31 cellular contexts compared by ENCODE assay signal in the genomic region with DNA sequence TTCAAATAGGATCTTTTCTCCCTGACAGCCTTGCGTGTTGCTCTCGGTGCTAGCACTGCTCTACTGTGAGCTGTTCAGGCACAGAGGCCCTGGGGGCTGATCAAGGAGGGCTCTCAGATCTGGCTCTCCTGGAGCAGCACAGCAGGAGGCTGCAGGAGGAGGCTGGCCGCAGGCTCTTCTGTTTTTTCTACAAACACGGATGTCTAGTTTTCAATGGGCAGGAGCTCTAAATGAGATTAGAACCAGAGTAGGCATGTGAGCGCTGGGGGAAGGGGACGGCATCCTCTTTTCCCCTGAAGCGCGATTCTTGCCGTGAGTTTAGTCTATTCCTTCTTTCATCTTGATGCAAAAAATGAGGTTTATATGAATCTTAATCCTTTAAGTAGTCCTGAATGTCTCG.
"Had no signal": no experiment of that assay in that cellular context is flagged by ENCODE, and none has a peak within 500 bp of the region (broad histone marks: within the 10 kb centered on the region; RNA-seq: fewer than 3 reads in every experiment).

No MANE protein-coding gene starts in this region.

- H3K27ac Mint-ChIP-seq: activated CD4-positive, alpha-beta memory T cell treated with anti-CD3 and anti-CD28 coated beads, Interleukin-2, amount 10 ng/mL, durations not matched to agents 7 days and 5 days; activated CD4-positive, alpha-beta T cell treated with anti-CD3 and anti-CD28 coated beads, Interleukin-2, amount 10 ng/mL, durations not matched to agents 7 days and 5 days; activated CD8-positive, alpha-beta memory T cell treated with anti-CD3 and anti-CD28 coated beads, Interleukin-2, amount 10 ng/mL, durations not matched to agents 7 days and 5 days; activated naive CD4-positive, alpha-beta T cell treated with anti-CD3 and anti-CD28 coated beads, Interleukin-2, amount 10 ng/mL, durations not matched to agents 7 days and 5 days; activated naive CD4-positive, alpha-beta T cell treated with anti-CD3 and anti-CD28 coated beads, Interleukin-2, amount 50 U/mL, for 72 hours; activated naive CD8-positive, alpha-beta T cell treated with anti-CD3 and anti-CD28 coated beads, Interleukin-2, amount 10 ng/mL, durations not matched to agents 7 days and 5 days; activated T-helper 1 cell treated with anti-CD3 and anti-CD28 coated beads, Interleukin-12 subunit alpha, Interleukin-12 subunit beta, Interleukin-2, Interleukin-4 antibody, amounts not matched to agents 30 ng/mL and 10 ng/mL and 1 ng/mL, durations not matched to agents 14 hours and 24 hours and 36 hours; brain; dendritic cell treated with granulocyte-macrophage colony-stimulating factor and Interleukin-4, amounts not matched to agents 40 ng/mL and 50 ng/mL, for 4 days; endodermal cell had no signal

- H3K4me3 ChIP-seq: ascending aorta, breast epithelium, cardiac muscle cell, coronary artery, dorsolateral prefrontal cortex, gastrocnemius medialis, heart right ventricle had no signal

- H3K9me3 Mint-ChIP-seq: activated CD4-positive, alpha-beta memory T cell treated with anti-CD3 and anti-CD28 coated beads, Interleukin-2, amount 10 ng/mL, durations not matched to agents 7 days and 5 days; activated CD4-positive, alpha-beta T cell treated with anti-CD3 and anti-CD28 coated beads, Interleukin-2, amount 10 ng/mL, durations not matched to agents 7 days and 5 days; activated naive CD4-positive, alpha-beta T cell treated with anti-CD3 and anti-CD28 coated beads, Interleukin-2, amount 10 ng/mL, durations not matched to agents 7 days and 5 days; activated naive CD4-positive, alpha-beta T cell treated with anti-CD3 and anti-CD28 coated beads, Interleukin-2, amount 50 U/mL, for 72 hours; activated naive CD8-positive, alpha-beta T cell treated with anti-CD3 and anti-CD28 coated beads, Interleukin-2, amount 10 ng/mL, durations not matched to agents 7 days and 5 days; activated T-helper 1 cell treated with anti-CD3 and anti-CD28 coated beads, Interleukin-12 subunit alpha, Interleukin-12 subunit beta, Interleukin-2, Interleukin-4 antibody, amounts not matched to agents 30 ng/mL and 10 ng/mL and 1 ng/mL, durations not matched to agents 14 hours and 24 hours and 36 hours; central memory CD8-positive, alpha-beta T cell; dendritic cell treated with granulocyte-macrophage colony-stimulating factor and Interleukin-4, amounts not matched to agents 40 ng/mL and 50 ng/mL, for 4 days; endodermal cell had no signal

- H3K4me1 Mint-ChIP-seq: activated CD4-positive, alpha-beta memory T cell treated with anti-CD3 and anti-CD28 coated beads, Interleukin-2, amount 10 ng/mL, durations not matched to agents 7 days and 5 days; activated CD4-positive, alpha-beta T cell treated with anti-CD3 and anti-CD28 coated beads, Interleukin-2, amount 10 ng/mL, durations not matched to agents 7 days and 5 days; activated CD8-positive, alpha-beta memory T cell treated with anti-CD3 and anti-CD28 coated beads, Interleukin-2, amount 10 ng/mL, durations not matched to agents 7 days and 5 days; activated naive CD4-positive, alpha-beta T cell treated with anti-CD3 and anti-CD28 coated beads, Interleukin-2, amount 10 ng/mL, durations not matched to agents 7 days and 5 days; activated naive CD8-positive, alpha-beta T cell treated with anti-CD3 and anti-CD28 coated beads, Interleukin-2, amount 10 ng/mL, durations not matched to agents 7 days and 5 days; central memory CD8-positive, alpha-beta T cell had no signal

- H3K27me3 Mint-ChIP-seq: activated CD4-positive, alpha-beta memory T cell treated with anti-CD3 and anti-CD28 coated beads, Interleukin-2, amount 10 ng/mL, durations not matched to agents 7 days and 5 days had no signal

- H3K27ac ChIP-seq: ascending aorta, breast epithelium, cardiac muscle cell, coronary artery, dorsolateral prefrontal cortex, gastrocnemius medialis, heart right ventricle had no signal

- H3K4me1 ChIP-seq: ascending aorta, breast epithelium, gastrocnemius medialis had no signal

- H3K36me3 ChIP-seq: ascending aorta, breast epithelium, cardiac muscle cell, gastrocnemius medialis, heart right ventricle had no signal

- ATAC-seq: activated CD8-positive, alpha-beta memory T cell treated with anti-CD3 and anti-CD28 coated beads, Interleukin-2, amount 10 ng/mL, durations not matched to agents 7 days and 5 days; activated naive CD4-positive, alpha-beta T cell treated with anti-CD3 and anti-CD28 coated beads, Interleukin-2, amount 50 U/mL, for 72 hours; esophagus mucosa; gastrocnemius medialis; heart right ventricle had no signal

- H3K4me3 Mint-ChIP-seq: activated CD4-positive, alpha-beta memory T cell treated with anti-CD3 and anti-CD28 coated beads, Interleukin-2, amount 10 ng/mL, durations not matched to agents 7 days and 5 days; activated CD4-positive, alpha-beta T cell treated with anti-CD3 and anti-CD28 coated beads, Interleukin-2, amount 10 ng/mL, durations not matched to agents 7 days and 5 days; activated CD8-positive, alpha-beta memory T cell treated with anti-CD3 and anti-CD28 coated beads, Interleukin-2, amount 10 ng/mL, durations not matched to agents 7 days and 5 days; activated naive CD4-positive, alpha-beta T cell treated with anti-CD3 and anti-CD28 coated beads, Interleukin-2, amount 10 ng/mL, durations not matched to agents 7 days and 5 days; activated naive CD8-positive, alpha-beta T cell treated with anti-CD3 and anti-CD28 coated beads, Interleukin-2, amount 10 ng/mL, durations not matched to agents 7 days and 5 days; activated T-helper 1 cell treated with anti-CD3 and anti-CD28 coated beads, Interleukin-12 subunit alpha, Interleukin-12 subunit beta, Interleukin-2, Interleukin-4 antibody, amounts not matched to agents 30 ng/mL and 10 ng/mL and 1 ng/mL, durations not matched to agents 14 hours and 24 hours and 36 hours; brain; central memory CD8-positive, alpha-beta T cell; dendritic cell treated with granulocyte-macrophage colony-stimulating factor and Interleukin-4, amounts not matched to agents 40 ng/mL and 50 ng/mL, for 4 days; endodermal cell had no signal

- DNase-seq: activated CD4-positive, alpha-beta memory T cell treated with anti-CD3 and anti-CD28 coated beads, Interleukin-2, amount 10 ng/mL, durations not matched to agents 7 days and 5 days; activated CD4-positive, alpha-beta T cell treated with anti-CD3 and anti-CD28 coated beads for 4 hours; activated CD4-positive, alpha-beta T cell treated with anti-CD3 and anti-CD28 coated beads, Interleukin-2, amount 10 ng/mL, durations not matched to agents 7 days and 5 days; activated CD4-positive, alpha-beta T cell treated with anti-CD3 and anti-CD28 coated beads, Interleukin-2, amount 50 U/mL, for 4 hours; activated CD4-positive, CD25-positive, alpha-beta regulatory T cell; activated CD4-positive, CD25-positive, alpha-beta regulatory T cell treated with anti-CD3 and anti-CD28 coated beads, Interleukin-2, amount 50 U/mL, for 72 hours; activated CD8-positive, alpha-beta memory T cell treated with anti-CD3 and anti-CD28 coated beads, Interleukin-2, amount 10 ng/mL, durations not matched to agents 7 days and 5 days; activated CD8-positive, alpha-beta memory T cell treated with anti-CD3 and anti-CD28 coated beads, Interleukin-2, amount 50 U/mL, for 4 hours; activated gamma-delta T cell; activated naive CD4-positive, alpha-beta T cell; activated naive CD4-positive, alpha-beta T cell treated with anti-CD3 and anti-CD28 coated beads, Interleukin-2, amount 10 ng/mL, durations not matched to agents 7 days and 5 days; activated naive CD8-positive, alpha-beta T cell treated with anti-CD3 and anti-CD28 coated beads, Interleukin-2, amount 10 ng/mL, durations not matched to agents 7 days and 5 days; activated T-cell treated with anti-CD3 and anti-CD28 coated beads, Interleukin-2, amount 50 U/mL, for 1 hour; activated T-cell treated with anti-CD3 and anti-CD28 coated beads, Interleukin-2, amount 50 U/mL, for 48 hours; dorsolateral prefrontal cortex; effector memory CD4-positive, alpha-beta T cell; endodermal cell; foreskin fibroblast; gastrocnemius medialis; heart right ventricle; T-helper 2 cell had no signal

- H3K27me3 ChIP-seq: ascending aorta, breast epithelium, cardiac muscle cell, gastrocnemius medialis had no signal

- H3K36me3 Mint-ChIP-seq: activated CD8-positive, alpha-beta memory T cell treated with anti-CD3 and anti-CD28 coated beads, Interleukin-2, amount 10 ng/mL, durations not matched to agents 7 days and 5 days; activated naive CD4-positive, alpha-beta T cell treated with anti-CD3 and anti-CD28 coated beads, Interleukin-2, amount 10 ng/mL, durations not matched to agents 7 days and 5 days; activated naive CD4-positive, alpha-beta T cell treated with anti-CD3 and anti-CD28 coated beads, Interleukin-2, amount 50 U/mL, for 72 hours; activated naive CD8-positive, alpha-beta T cell treated with anti-CD3 and anti-CD28 coated beads, Interleukin-2, amount 10 ng/mL, durations not matched to agents 7 days and 5 days; brain had no signal

- H3K9me3 ChIP-seq: ascending aorta, breast epithelium, gastrocnemius medialis, heart right ventricle had no signal
